Comparison of ENCODE assay signal across 11 cellular contexts in the genomic region with DNA sequence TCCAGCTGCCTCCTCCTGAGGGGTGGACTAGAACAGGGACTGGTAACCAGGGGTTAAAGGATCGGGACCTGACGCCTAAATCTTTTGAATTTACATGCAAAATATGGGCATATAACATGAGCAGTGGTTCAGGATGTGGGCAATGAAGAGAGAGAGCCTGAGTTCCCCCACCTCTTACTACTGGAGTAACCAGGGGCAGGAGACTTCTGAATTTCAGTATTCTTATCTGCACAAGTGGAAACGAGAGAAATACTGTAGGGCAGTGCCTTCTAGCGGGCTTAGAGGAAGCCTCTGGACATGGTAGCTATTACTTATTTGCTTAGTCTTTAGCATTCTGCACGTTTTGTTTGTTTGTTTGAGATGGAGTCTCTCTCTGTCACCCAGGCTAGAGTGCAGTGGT. TPM values are rescaled to one million over a fixed set of nuclear protein-coding genes. Genes with fewer than 3 reads are reported as not detected.
DNase-seq lines count a peak whose midpoint lies in the region; ATAC-seq and TF ChIP-seq lines count a peak whose summit lies in the region.
"Had no signal": no experiment of that assay in that cellular context is flagged by ENCODE, and none has a peak within 500 bp of the region (broad histone marks: within the 10 kb centered on the region; RNA-seq: fewer than 3 reads in every experiment).

No MANE protein-coding gene starts in this region.

- peak; percentile 67 for TF ChIP-seq CTCF in VCaP (conservative IDR thresholded peaks at IDR 0.05)

- no peak overlapping the region for H3K27ac ChIP-seq in VCaP

- ATAC-seq in left lobe of liver (peak; percentile 71), GM21529 (IDR thresholded peaks at IDR 0.05; ENCODE audit: unreplicated experiment) (no peak), GM21619 (IDR thresholded peaks at IDR 0.05; ENCODE audit: unreplicated experiment) (no peak), HG02623 (IDR thresholded peaks at IDR 0.05; ENCODE audit: unreplicated experiment) (no peak)
- ATAC-seq: right cardiac atrium had no signal

- peak; percentile 20 for DNase-seq in DMS153 treated with DMSO at 0.1 percent for 48 hours (lab: John Stamatoyannopoulos, UW; ENCODE audit: unreplicated experiment)
- DNase-seq in MV-4-11 (lab: John Stamatoyannopoulos, UW), result peak; percentile 30
- DNase-seq in left lobe of liver (ENCODE audit: low spot score), result no peak
- DNase-seq in NCI-H1436 (lab: John Stamatoyannopoulos, UW), result no peak
- DNase-seq: activated naive CD8-positive, alpha-beta T cell treated with anti-CD3 and anti-CD28 coated beads for 36 hours had no signal

RNA-seq across cellular contexts. Expression of a gene that starts 26.3 kb away (rescaled TPM):
- total RNA-seq in left lobe of liver, result 21.7 TPM

RNA-seq across cellular contexts. Expression of a gene that starts 29.2 kb away (rescaled TPM):
- 0.75 TPM for total RNA-seq in left lobe of liver
- total RNA-seq: activated naive CD8-positive, alpha-beta T cell treated with anti-CD3 and anti-CD28 coated beads for 36 hours; glomerular endothelial cell; right cardiac atrium had no signal

RNA-seq across cellular contexts. Expression of a gene that starts 32.1 kb away (rescaled TPM):
- total RNA-seq in left lobe of liver, result 0.43 TPM

RNA-seq across cellular contexts. Expression of a gene that starts 37.8 kb away (rescaled TPM):
- total RNA-seq in left lobe of liver, result not detected
- total RNA-seq: activated naive CD8-positive, alpha-beta T cell treated with anti-CD3 and anti-CD28 coated beads for 36 hours; glomerular endothelial cell had no signal

RNA-seq across cellular contexts. Expression of a gene that starts 44.1 kb away (rescaled TPM):
- 3.1 TPM for total RNA-seq in left lobe of liver

Comparison
In these comparisons a context has a peak if more than half of its experiments do, and no peak if none do; other contexts are left out.
1. DNase-seq: peak in DMS153 treated with DMSO at 0.1 percent for 48 hours (single experiment) and MV-4-11 (single experiment); none in left lobe of liver (single experiment) and NCI-H1436 (single experiment).